Comparison of ENCODE assay signal across 24 cellular contexts in genomic region chr17:59260724-59261123, GRCh38.
"Had no signal": no experiment of that assay in that cellular context is flagged by ENCODE, and none has a peak within 500 bp of the region (broad histone marks: within the 10 kb centered on the region; RNA-seq: fewer than 3 reads in every experiment).

No MANE protein-coding gene starts in this region.

- H3K27me3 ChIP-seq: neural progenitor cell, ovary, stomach, tibial artery, transverse colon, upper lobe of right lung, uterus had no signal

- H3K4me3 ChIP-seq: neural progenitor cell, ovary, psoas muscle, skin epidermis, stomach, thoracic aorta, tibial artery, transverse colon, upper lobe of right lung, uterus had no signal

- H3K4me1 ChIP-seq: neural progenitor cell, psoas muscle, stomach, tibial artery, transverse colon, upper lobe of right lung, uterus had no signal

- H3K36me3 ChIP-seq: neural progenitor cell, ovary, thoracic aorta, tibial artery, transverse colon, upper lobe of right lung, uterus had no signal

- H3K27ac ChIP-seq: neural progenitor cell, ovary, parathyroid adenoma, psoas muscle, skin epidermis, stomach, thoracic aorta, tibial artery, transverse colon, upper lobe of right lung, uterus had no signal

- H3K79me2 ChIP-seq: parathyroid adenoma had no signal

- H2AFZ ChIP-seq: neural progenitor cell, parathyroid adenoma had no signal

- H3K9me3 ChIP-seq: ovary, psoas muscle, stomach, thoracic aorta, tibial artery, transverse colon, upper lobe of right lung, uterus had no signal

- H3K4me2 ChIP-seq: neural progenitor cell had no signal

- DNase-seq: naive thymus-derived CD4-positive, alpha-beta T cell; natural killer cell; occipital lobe; ovary; posterior cingulate gyrus; psoas muscle; right cardiac atrium; stimulated activated CD4-positive, alpha-beta T cell treated with anti-CD3 and anti-CD28 coated beads, Interleukin-15, amount 100 ng/mL, for 24 hours; stimulated activated CD4-positive, alpha-beta T cell treated with anti-CD3 and anti-CD28 coated beads, Interleukin-2, amount 100 ng/mL, for 24 hours; stimulated activated CD4-positive, alpha-beta T cell treated with anti-CD3 and anti-CD28 coated beads, Interleukin-2, amount 100 ng/mL, for 48 hours; stimulated activated CD4-positive, alpha-beta T cell treated with anti-CD3 and anti-CD28 coated beads, Interleukin-4, amount 100 ng/mL, for 24 hours; stimulated activated naive B cell treated with anti-CD40 and anti-IgM and Interleukin-4, amounts not matched to agents 10 μg/mL and 1 μg/mL and 100 μg/mL, for 72 hours; stimulated activated naive CD4-positive, alpha-beta T cell treated with Interleukin-2 at 50 U/mL for 16 hours; stomach; tibial artery; transverse colon; upper lobe of right lung; uterus had no signal

- H3K9ac ChIP-seq: neural progenitor cell, parathyroid adenoma had no signal

- ATAC-seq: naive thymus-derived CD4-positive, alpha-beta T cell; natural killer cell; psoas muscle; right cardiac atrium; sciatic nerve; stimulated activated effector memory CD8-positive, alpha-beta T cell treated with anti-CD3 and anti-CD28 coated beads, Interleukin-12 subunit alpha, Interleukin-12 subunit beta, amount 100 ng/mL, for 72 hours; stimulated activated naive B cell treated with anti-CD40 and anti-IgM and Interleukin-4, amounts not matched to agents 10 μg/mL and 1 μg/mL and 100 μg/mL, for 72 hours; upper lobe of right lung had no signal
